Comparison of ENCODE assay signal across 8 cellular contexts in genomic region chr18:159037-159652, GRCh38. TPM values are rescaled to one million over a fixed set of nuclear protein-coding genes. Genes with fewer than 3 reads are reported as not detected.
A peak's percentile ranks its signal among the peaks of the same experiment; 100 is the strongest.
DNase-seq lines count a peak whose midpoint lies in the region; ATAC-seq and TF ChIP-seq lines count a peak whose summit lies in the region.

No MANE protein-coding gene starts in this region.

- no peaks in the 10 kb centered on the region for H3K27me3 ChIP-seq in CD4-positive, alpha-beta T cell (ENCODE audit: control insufficient read depth, insufficient read depth, low read length)
- H3K27me3 ChIP-seq in GM23338 (ENCODE audit: insufficient read depth), result peaks cover 13% of the 10 kb centered on the region
- H3K27me3 ChIP-seq in SK-N-SH (ENCODE audit: insufficient read depth), result no peaks in the 10 kb centered on the region

- POLR2A ChIA-PET in CD4-positive, alpha-beta T cell (lab: Charles Lee), result interaction anchor here (5.6 kb wide), 1 partner anchor 109 kb away, joined by 51 read pairs; the partner anchor contains the start of gene THOC1
- POLR2A ChIA-PET in SK-N-SH (lab: Yijun Ruan, JAX), result no interaction called here

- H3K27me3 Mint-ChIP-seq in CD4-positive, alpha-beta T cell, result no peaks in the 10 kb centered on the region
- peaks cover 17% of the 10 kb centered on the region for H3K27me3 Mint-ChIP-seq in GM23338 (ENCODE audit: insufficient read depth, low read depth, poor library complexity)
- peaks cover 16% of the 10 kb centered on the region for H3K27me3 Mint-ChIP-seq in neural crest cell (ENCODE audit: low read depth)

- H3F3A ChIP-seq in GM23338 (replicated peaks; ENCODE audit: low read depth) (no peaks in the 10 kb centered on the region), SK-N-SH (replicated peaks; ENCODE audit: insufficient read depth) (no peaks in the 10 kb centered on the region)

- H3K79me2 ChIP-seq in GM23338 (replicated peaks; ENCODE audit: insufficient read depth), result peaks cover 56% of the 10 kb centered on the region
- peaks cover 58% of the 10 kb centered on the region for H3K79me2 ChIP-seq in SK-N-SH (ENCODE audit: insufficient read depth)

- H3K36me3 Mint-ChIP-seq in CD4-positive, alpha-beta T cell (ENCODE audit: low read depth), result peaks cover 30% of the 10 kb centered on the region
- H3K36me3 Mint-ChIP-seq in GM23338 (ENCODE audit: low read depth), result peaks cover 19% of the 10 kb centered on the region
- H3K36me3 Mint-ChIP-seq in neural crest cell (ENCODE audit: low read depth), result peaks cover 1% of the 10 kb centered on the region

- H3K27ac ChIP-seq in CD4-positive, alpha-beta T cell (ENCODE audit: low read depth, low read length), result peak overlapping the region; percentile 74
- H3K27ac ChIP-seq in GM23338 (ENCODE audit: low read depth) (peak overlapping the region; percentile 77), SK-N-SH (ENCODE audit: low read depth in 2 of 2, low read length in 1 of 2) (peak overlapping the region; percentile 4 to 64; a peak in 2 of 4 replicates)

- no peak for TF ChIP-seq RAD21 in SK-N-SH (IDR thresholded peaks at IDR 0.05; ENCODE audit: low read length)

- no peaks in the 10 kb centered on the region for H3K9me3 ChIP-seq in CD4-positive, alpha-beta T cell (ENCODE audit: control insufficient read depth, low read length)
- no peaks in the 10 kb centered on the region for H3K9me3 ChIP-seq in SK-N-SH

- peaks cover 10% of the 10 kb centered on the region; the same call in 1 of the 2 replicates for H3K4me1 ChIP-seq in GM23338 (ENCODE audit: insufficient read depth)
- peaks cover 5 to 7% of the 10 kb centered on the region in 2 experiments; a peak in 3 of 4 replicates for H3K4me1 ChIP-seq in SK-N-SH (ENCODE audit: control insufficient read depth in 1 of 2, insufficient read depth in 2 of 2, low read depth in 1 of 2, low read length in 1 of 2)

- intact Hi-C loops in CD4-positive, alpha-beta T cell (cut with DNase I, micrococcal nuclease), result loop anchor here (2.0 to 5.0 kb wide), 2 partner anchors 47 to 48 kb away; no protein-coding TSS in a partner anchor

- H3K4me3 Mint-ChIP-seq in CD4-positive, alpha-beta T cell, result peak overlapping the region; percentile 97
- peak overlapping the region; percentile 96 for H3K4me3 Mint-ChIP-seq in GM23338
- H3K4me3 Mint-ChIP-seq in neural crest cell, result peak overlapping the region; percentile 97

- peak in 1 of 10 experiments; percentile 1 for DNase-seq in CD4-positive, alpha-beta T cell
- DNase-seq in GM23338 (ENCODE audit: low spot score), result peak; percentile 27
- peak; percentile 26 for DNase-seq in SK-N-SH
- DNase-seq in epithelial cell of proximal tubule (ENCODE audit: low read depth), result no peak
- no peak for DNase-seq in neural crest cell (ENCODE audit: low read depth, low spot score)
- no peak for DNase-seq in superior temporal gyrus (ENCODE audit: extremely low spot score)
- DNase-seq in NCI-H2171 treated with DMSO at 0.1 percent for 48 hours (lab: John Stamatoyannopoulos, UW), result no peak

- no peak for TF ChIP-seq CTCF in CD4-positive, alpha-beta T cell (IDR thresholded peaks at IDR 0.05)
- TF ChIP-seq CTCF in GM23338 (conservative IDR thresholded peaks at IDR 0.05; ENCODE audit: low read depth in 2 of 2) (no peak), SK-N-SH (IDR thresholded peaks at IDR 0.05) (no peak), epithelial cell of proximal tubule (conservative IDR thresholded peaks at IDR 0.05; ENCODE audit: low read depth, low read length) (no peak), neural crest cell (conservative IDR thresholded peaks at IDR 0.05) (no peak)

- peak overlapping the region; percentile 94 for H3K4me2 ChIP-seq in GM23338
- H3K4me2 ChIP-seq in SK-N-SH, result peak overlapping the region; percentile 77

- no peaks in the 10 kb centered on the region for H3K9me3 Mint-ChIP-seq in CD4-positive, alpha-beta T cell
- H3K9me3 Mint-ChIP-seq in GM23338 (peaks cover 3% of the 10 kb centered on the region; the same call in 1 of the 3 replicates), neural crest cell (no peaks in the 10 kb centered on the region)

- WGBS in SK-N-SH (ENCODE audit: low lambda C conversion rate), result 6% methylated on average over 21 of the region's 23 CpGs

- peak overlapping the region; percentile 90 for H3K9ac ChIP-seq in SK-N-SH

- peaks cover 16% of the 10 kb centered on the region for H3K36me3 ChIP-seq in GM23338 (ENCODE audit: insufficient read depth)
- H3K36me3 ChIP-seq in SK-N-SH (replicated peaks in 1 of 2; ENCODE audit: control insufficient read depth in 1 of 2, insufficient read depth in 2 of 2, low read length in 1 of 2), result peaks cover 7% of the 10 kb centered on the region in 2 experiments

- H2AFZ ChIP-seq in GM23338 (no peak overlapping the region), SK-N-SH (ENCODE audit: low read depth) (no peak overlapping the region)

- H3K27ac Mint-ChIP-seq in CD4-positive, alpha-beta T cell, result peak overlapping the region; percentile 95
- H3K27ac Mint-ChIP-seq in GM23338, result peak overlapping the region; percentile 96
- H3K27ac Mint-ChIP-seq in neural crest cell (ENCODE audit: unreplicated experiment), result peak overlapping the region; percentile 93

- CTCF ChIA-PET in CD4-positive, alpha-beta T cell (lab: Charles Lee), result no interaction called here
- CTCF ChIA-PET in SK-N-SH (lab: Yijun Ruan, JAX), result no interaction called here

- H4K20me1 ChIP-seq in GM23338 (replicated peaks; ENCODE audit: insufficient read depth), result peaks cover 16% of the 10 kb centered on the region
- H4K20me1 ChIP-seq in SK-N-SH (ENCODE audit: insufficient read depth), result peaks cover 37% of the 10 kb centered on the region

- TF ChIP-seq EP300 in SK-N-SH (IDR thresholded peaks at IDR 0.05; ENCODE audit: borderline replicate concordance in 1 of 2, low read depth in 1 of 2, low read length in 1 of 2), result no peak

- H3K4me1 Mint-ChIP-seq in CD4-positive, alpha-beta T cell (ENCODE audit: low read depth), result peaks cover 43% of the 10 kb centered on the region
- H3K4me1 Mint-ChIP-seq in GM23338 (peaks cover 12% of the 10 kb centered on the region; the same call in 2 of the 3 replicates), neural crest cell (peaks cover 20% of the 10 kb centered on the region)

- peaks cover 4% of the 10 kb centered on the region; the same call in 1 of the 2 replicates for H3K9me2 ChIP-seq in GM23338 (ENCODE audit: insufficient read depth)
- H3K9me2 ChIP-seq in SK-N-SH, result no peaks in the 10 kb centered on the region

- no peak for ATAC-seq in CD4-positive, alpha-beta T cell (ENCODE audit: poor library complexity)
- ATAC-seq in GM23338 (peak; percentile 6; the same call in 2 of the 3 replicates), GM18858 (IDR thresholded peaks at IDR 0.05; ENCODE audit: unreplicated experiment) (no peak)

- H3K4me3 ChIP-seq in GM23338 (peak overlapping the region; percentile 93), SK-N-SH (ENCODE audit: low read depth in 2 of 2, low read length in 1 of 2) (peak overlapping the region; percentile 75 to 79), epithelial cell of proximal tubule (ENCODE audit: low read depth, low read length) (peak overlapping the region; percentile 90)

TF ChIP-seq in GM23338, 12 proteins besides CTCF, POLR2A, EP300 and RAD21 (continues in another document):
- no peak for TF ChIP-seq ZNF114 (CRISPR knock-in tag; IDR thresholded peaks at IDR 0.05)

TF ChIP-seq in SK-N-SH, 30 proteins besides CTCF, POLR2A, EP300 and RAD21 (continues in another document):
- TF ChIP-seq SMC3 (IDR thresholded peaks at IDR 0.05; ENCODE audit: low read depth, low read length), result no peak
- no peak for TF ChIP-seq ZBTB33 (IDR thresholded peaks at IDR 0.05; ENCODE audit: borderline replicate concordance, low read depth)
- TF ChIP-seq RXRA (IDR thresholded peaks at IDR 0.05; ENCODE audit: borderline replicate concordance, low read depth), result no peak
- TF ChIP-seq EZH2phosphoT487 (IDR thresholded peaks at IDR 0.05; ENCODE audit: borderline replicate concordance, low read depth), result no peak
- no peak for TF ChIP-seq JUND (IDR thresholded peaks at IDR 0.05)
- TF ChIP-seq CHD2 (IDR thresholded peaks at IDR 0.05; ENCODE audit: low read length, partially characterized antibody), result no peak
- TF ChIP-seq NFIC (IDR thresholded peaks at IDR 0.05; ENCODE audit: borderline replicate concordance), result no peak
- no peak for TF ChIP-seq POLR2AphosphoS5 (IDR thresholded peaks at IDR 0.05; ENCODE audit: low read depth, low read length)
- no peak for TF ChIP-seq SIN3A (IDR thresholded peaks at IDR 0.05; ENCODE audit: borderline replicate concordance, low read depth, low read length)
- TF ChIP-seq FOXM1 (IDR thresholded peaks at IDR 0.05; ENCODE audit: low read depth), result no peak
- no peak for TF ChIP-seq USF1 (IDR thresholded peaks at IDR 0.05; ENCODE audit: borderline replicate concordance, low read depth)

RNA-seq across cellular contexts. Expression of gene USP14, which starts 0.8 kb away (rescaled TPM):
- 10 to 100 TPM; 51.3 to 56.2 TPM for total RNA-seq in CD4-positive, alpha-beta T cell
- 82.4 and 83.6 TPM in 2 replicates for total RNA-seq in GM23338 (2014; rRNA removed; shearing (Covaris generic))
- polyA plus RNA-seq in GM23338 (2016; fragmentation: Nextera tagmentation; extraction: Ambion mirVana), result 70.3 and 83.5 TPM in 2 replicates
- 22.0 and 22.7 TPM in 2 replicates for polyA plus RNA-seq in SK-N-SH (2012; rRNA removed)
- polyA plus RNA-seq in SK-N-SH (2012; cell fraction: cytosol; rRNA removed), result 36.0 and 43.4 TPM in 2 replicates
- polyA plus RNA-seq in SK-N-SH (2012; cell fraction: nucleus; rRNA removed), result 18.4 and 37.3 TPM in 2 replicates
- total RNA-seq in epithelial cell of proximal tubule, result 18.3 and 18.8 TPM in 2 replicates
- 74.9 and 75.0 TPM in 2 replicates for total RNA-seq in neural crest cell

Comparison
In these comparisons a context has a peak if more than half of its experiments do, and no peak if none do; other contexts are left out.
1. DNase-seq: peak in GM23338 (single experiment) and SK-N-SH (single experiment); none in epithelial cell of proximal tubule (single experiment), neural crest cell (single experiment), superior temporal gyrus (single experiment) and NCI-H2171 treated with DMSO at 0.1 percent for 48 hours (single experiment).
2. Peak in every context shown above with its lines, with median percentiles within 50 percentile points of each other: H3K27ac ChIP-seq, H3K27ac Mint-ChIP-seq, H3K4me3 Mint-ChIP-seq and H3K4me3 ChIP-seq.